In the genomic region with DNA sequence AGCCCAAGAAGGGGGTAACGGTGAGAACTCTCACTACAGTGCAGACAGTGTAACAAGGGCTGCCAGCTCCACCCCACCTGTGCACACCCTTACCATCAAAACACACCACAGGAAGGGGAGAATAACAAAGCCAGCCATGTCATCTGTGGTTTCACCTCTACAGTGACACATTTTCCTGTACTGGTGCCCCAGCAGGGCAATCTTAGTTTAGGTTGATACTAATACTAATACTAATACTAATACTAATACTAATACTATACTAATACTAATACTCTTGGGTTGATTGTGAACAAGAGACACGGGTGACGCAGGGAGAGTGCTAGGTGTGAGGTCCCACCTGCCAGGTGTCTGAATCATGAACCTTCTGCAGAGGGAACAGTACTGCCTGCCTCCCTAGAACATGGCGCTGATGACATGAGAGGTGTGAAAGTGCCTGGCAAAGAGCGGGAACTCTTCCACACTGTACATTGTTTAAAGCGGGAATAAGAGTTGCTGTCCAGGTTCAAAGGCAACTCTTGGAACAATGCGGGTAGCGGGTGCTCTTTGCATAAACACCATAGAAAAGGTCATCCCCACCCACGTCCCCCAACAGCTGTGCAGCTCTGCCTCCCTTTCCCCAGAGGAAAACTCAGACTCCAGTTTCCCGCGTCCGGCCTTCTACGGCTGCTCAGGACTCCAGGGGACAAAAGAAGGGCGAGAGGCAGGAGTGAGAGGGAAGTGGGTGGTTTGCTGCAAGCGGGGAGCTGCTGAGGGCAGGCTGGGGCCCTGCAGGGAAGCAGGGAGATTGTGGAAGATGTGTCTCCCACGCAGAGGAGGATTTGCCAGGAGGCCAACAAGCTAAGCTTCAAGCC, we compare ENCODE assay signal across 9 cellular contexts. TPM values are rescaled to one million over a fixed set of nuclear protein-coding genes. Genes with fewer than 3 reads are reported as not detected.
DNase-seq lines count a peak whose midpoint lies in the region; ATAC-seq and TF ChIP-seq lines count a peak whose summit lies in the region.
"Had no signal": no experiment of that assay in that cellular context is flagged by ENCODE, and none has a peak within 500 bp of the region (broad histone marks: within the 10 kb centered on the region; RNA-seq: fewer than 3 reads in every experiment).

No MANE protein-coding gene starts in this region.

- TF ChIP-seq CTCF in osteoblast (IDR thresholded peaks at IDR 0.05; ENCODE audit: extremely low read depth, low read depth, low read length) (no peak), body of pancreas (IDR thresholded peaks at IDR 0.05) (no peak)

- 80 to 82% methylated on average over 15 to 16 of the region's 16 CpGs for WGBS in body of pancreas, 2 donors

- H3K4me1 ChIP-seq in osteoblast (ENCODE audit: insufficient read depth, low read length) (no peaks in the 10 kb centered on the region), body of pancreas (no peaks in the 10 kb centered on the region)

- CTCF ChIA-PET in activated CD8-positive, alpha-beta T cell treated with anti-CD3 and anti-CD28 coated beads, Interleukin-2, amount 10 ng/mL, durations not matched to agents 7 days and 5 days (lab: Charles Lee): interaction anchor here (0.6 to 10.5 kb wide), 22 partner anchors 12 to 245 kb away, joined by 3 to 432 read pairs (median 30); partner anchors contain the start of genes FXYD2, IL10RA and TMPRSS13

- H3K27me3 Mint-ChIP-seq in activated CD8-positive, alpha-beta T cell treated with anti-CD3 and anti-CD28 coated beads, Interleukin-2, amount 10 ng/mL, durations not matched to agents 7 days and 5 days (ENCODE audit: low read depth): peaks cover 2% of the 10 kb centered on the region
- peaks cover 4 to 12% (median 9%) of the 10 kb centered on the region in 3 donors for H3K27me3 Mint-ChIP-seq in immature natural killer cell (ENCODE audit: low read depth in 3 of 3)
- H3K27me3 Mint-ChIP-seq in stimulated activated naive B cell treated with anti-CD40 and anti-IgM and Interleukin-4, amounts not matched to agents 10 μg/mL and 1 μg/mL and 100 μg/mL, for 72 hours: peaks cover 9 to 10% of the 10 kb centered on the region in 2 donors

- POLR2A ChIA-PET in activated CD8-positive, alpha-beta T cell treated with anti-CD3 and anti-CD28 coated beads, Interleukin-2, amount 10 ng/mL, durations not matched to agents 7 days and 5 days (lab: Charles Lee): interaction anchor here (0.7 to 5.8 kb wide), 12 partner anchors 10 to 236 kb away, joined by 3 to 112 read pairs (median 10); partner anchors contain the start of gene IL10RA

- H3K27ac ChIP-seq in osteoblast (ENCODE audit: low read depth, low read length): no peak overlapping the region
- no peak overlapping the region for H3K27ac ChIP-seq in body of pancreas

- no peaks in the 10 kb centered on the region for H4K20me1 ChIP-seq in osteoblast (ENCODE audit: insufficient read depth, low read length)

- H3K9me3 ChIP-seq in osteoblast (ENCODE audit: low read depth, low read length): no peaks in the 10 kb centered on the region
- no peaks in the 10 kb centered on the region for H3K9me3 ChIP-seq in body of pancreas

- ATAC-seq in HG03354 (IDR thresholded peaks at IDR 0.05; ENCODE audit: poor library complexity, severe bottlenecking, unreplicated experiment) (peak; percentile 69), body of pancreas (no peak)
- ATAC-seq in activated CD8-positive, alpha-beta T cell treated with anti-CD3 and anti-CD28 coated beads, Interleukin-2, amount 10 ng/mL, durations not matched to agents 7 days and 5 days: peak; percentile 91
- ATAC-seq in stimulated activated naive B cell treated with anti-CD40 and anti-IgM and Interleukin-4, amounts not matched to agents 10 μg/mL and 1 μg/mL and 100 μg/mL, for 72 hours (replicated peaks): peak; percentile 66 to 74

- intact Hi-C loops in body of pancreas (cut with DNase I): loop anchor here (10.0 kb wide), 2 partner anchors 107 to 607 kb away; no protein-coding TSS in a partner anchor

- TF ChIP-seq POLR2A in body of pancreas (IDR thresholded peaks at IDR 0.05): no peak

- H3K4me3 Mint-ChIP-seq in activated CD8-positive, alpha-beta T cell treated with anti-CD3 and anti-CD28 coated beads, Interleukin-2, amount 10 ng/mL, durations not matched to agents 7 days and 5 days: peak overlapping the region; percentile 44
- peak overlapping the region; percentile 67 to 86 (median 75) for H3K4me3 Mint-ChIP-seq in immature natural killer cell
- no peak overlapping the region for H3K4me3 Mint-ChIP-seq in stimulated activated naive B cell treated with anti-CD40 and anti-IgM and Interleukin-4, amounts not matched to agents 10 μg/mL and 1 μg/mL and 100 μg/mL, for 72 hours

- H3K4me3 ChIP-seq in osteoblast (ENCODE audit: insufficient read depth, low read length) (no peak overlapping the region), body of pancreas (no peak overlapping the region)
- H3K4me3 ChIP-seq: smooth muscle cell had no signal

- no peaks in the 10 kb centered on the region for H3K79me2 ChIP-seq in osteoblast (ENCODE audit: insufficient read depth, low read length)

- H3K4me2 ChIP-seq in osteoblast (ENCODE audit: insufficient read depth, low read length): no peak overlapping the region
- H3K4me2 ChIP-seq: smooth muscle cell had no signal

- no peaks in the 10 kb centered on the region for H3K9me3 Mint-ChIP-seq in activated CD8-positive, alpha-beta T cell treated with anti-CD3 and anti-CD28 coated beads, Interleukin-2, amount 10 ng/mL, durations not matched to agents 7 days and 5 days (ENCODE audit: insufficient read depth)
- H3K9me3 Mint-ChIP-seq in immature natural killer cell: no peaks in the 10 kb centered on the region
- no peaks in the 10 kb centered on the region for H3K9me3 Mint-ChIP-seq in stimulated activated naive B cell treated with anti-CD40 and anti-IgM and Interleukin-4, amounts not matched to agents 10 μg/mL and 1 μg/mL and 100 μg/mL, for 72 hours

- peak; percentile 86 for DNase-seq in activated CD8-positive, alpha-beta T cell treated with anti-CD3 and anti-CD28 coated beads, Interleukin-2, amount 10 ng/mL, durations not matched to agents 7 days and 5 days
- DNase-seq in immature natural killer cell: peak; percentile 70 to 77 (median 76)
- DNase-seq in stimulated activated naive B cell treated with anti-CD40 and anti-IgM and Interleukin-4, amounts not matched to agents 10 μg/mL and 1 μg/mL and 100 μg/mL, for 72 hours: no peak
- DNase-seq in osteoblast (ENCODE audit: insufficient read length, low spot score, missing footprints): no peak
- no peak for DNase-seq in body of pancreas
- no peak for DNase-seq in NCI-H1436 treated with DMSO at 0.1 percent for 48 hours (lab: John Stamatoyannopoulos, UW)

- H3K36me3 Mint-ChIP-seq in activated CD8-positive, alpha-beta T cell treated with anti-CD3 and anti-CD28 coated beads, Interleukin-2, amount 10 ng/mL, durations not matched to agents 7 days and 5 days (ENCODE audit: low read depth): no peaks in the 10 kb centered on the region
- H3K36me3 Mint-ChIP-seq in immature natural killer cell: peaks cover 0 to 8% (median 0%) of the 10 kb centered on the region in 3 donors
- no peaks in the 10 kb centered on the region for H3K36me3 Mint-ChIP-seq in stimulated activated naive B cell treated with anti-CD40 and anti-IgM and Interleukin-4, amounts not matched to agents 10 μg/mL and 1 μg/mL and 100 μg/mL, for 72 hours

- peak overlapping the region; percentile 89 for H3K27ac Mint-ChIP-seq in activated CD8-positive, alpha-beta T cell treated with anti-CD3 and anti-CD28 coated beads, Interleukin-2, amount 10 ng/mL, durations not matched to agents 7 days and 5 days
- peak overlapping the region; percentile 76 to 92 (median 90) for H3K27ac Mint-ChIP-seq in immature natural killer cell
- H3K27ac Mint-ChIP-seq in stimulated activated naive B cell treated with anti-CD40 and anti-IgM and Interleukin-4, amounts not matched to agents 10 μg/mL and 1 μg/mL and 100 μg/mL, for 72 hours: peak overlapping the region; percentile 82

- H3K36me3 ChIP-seq in osteoblast (ENCODE audit: insufficient read depth, low read length) (no peaks in the 10 kb centered on the region), body of pancreas (replicated peaks in 1 of 2; ENCODE audit: insufficient read depth in 1 of 2, low read depth in 2 of 2) (no peaks in the 10 kb centered on the region)

- no peak overlapping the region for H2AFZ ChIP-seq in osteoblast (ENCODE audit: low read length)

- peaks cover 64% of the 10 kb centered on the region for H3K4me1 Mint-ChIP-seq in activated CD8-positive, alpha-beta T cell treated with anti-CD3 and anti-CD28 coated beads, Interleukin-2, amount 10 ng/mL, durations not matched to agents 7 days and 5 days (ENCODE audit: low read depth)
- peaks cover 53 to 61% of the 10 kb centered on the region in 2 donors for H3K4me1 Mint-ChIP-seq in immature natural killer cell
- H3K4me1 Mint-ChIP-seq in stimulated activated naive B cell treated with anti-CD40 and anti-IgM and Interleukin-4, amounts not matched to agents 10 μg/mL and 1 μg/mL and 100 μg/mL, for 72 hours: peaks cover 27 to 53% of the 10 kb centered on the region in 2 donors

- H3K27me3 ChIP-seq in osteoblast (ENCODE audit: insufficient read depth, low read length) (no peaks in the 10 kb centered on the region), body of pancreas (no peaks in the 10 kb centered on the region)

RNA-seq across cellular contexts. Expression of gene TMPRSS4, which starts 25.0 kb away (rescaled TPM):
- under 1 TPM; 0.37 to 0.50 TPM for total RNA-seq in activated CD8-positive, alpha-beta T cell treated with anti-CD3 and anti-CD28 coated beads, Interleukin-2, amount 10 ng/mL, durations not matched to agents 7 days and 5 days
- not detected for polyA plus RNA-seq in immature natural killer cell
- total RNA-seq in osteoblast (not detected in 2 replicates), body of pancreas (1 to 10 TPM in 1 of 2 donors, not detected in 1; 6.5 TPM)
- total RNA-seq: activated CD8-positive, alpha-beta memory T cell treated with anti-CD3 and anti-CD28 coated beads for 36 hours had no signal
- polyA plus RNA-seq: smooth muscle cell had no signal

RNA-seq across cellular contexts. Expression of gene SMIM35, which starts 34.9 kb away (rescaled TPM):
- total RNA-seq in activated CD8-positive, alpha-beta T cell treated with anti-CD3 and anti-CD28 coated beads, Interleukin-2, amount 10 ng/mL, durations not matched to agents 7 days and 5 days: 1 to 10 TPM; 2.2 to 2.4 TPM
- polyA plus RNA-seq in immature natural killer cell: 1 to 10 TPM in 1 of 3 donors, under 1 TPM in 1, not detected in 1; 0.49 to 1.1 TPM
- total RNA-seq in osteoblast (not detected in 2 replicates), body of pancreas (not detected)
- total RNA-seq: smooth muscle cell had no signal
- polyA plus RNA-seq: smooth muscle cell had no signal

Comparison
In these comparisons a context has a peak if more than half of its experiments do, and no peak if none do; other contexts are left out.
1. DNase-seq: peak in activated CD8-positive, alpha-beta T cell treated with anti-CD3 and anti-CD28 coated beads, Interleukin-2, amount 10 ng/mL, durations not matched to agents 7 days and 5 days (single experiment) and immature natural killer cell (3 of 3); none in stimulated activated naive B cell treated with anti-CD40 and anti-IgM and Interleukin-4, amounts not matched to agents 10 μg/mL and 1 μg/mL and 100 μg/mL, for 72 hours (single experiment), osteoblast (single experiment), body of pancreas (0 of 4) and NCI-H1436 treated with DMSO at 0.1 percent for 48 hours (single experiment).
2. H3K4me3 Mint-ChIP-seq: peak in activated CD8-positive, alpha-beta T cell treated with anti-CD3 and anti-CD28 coated beads, Interleukin-2, amount 10 ng/mL, durations not matched to agents 7 days and 5 days (single experiment) and immature natural killer cell (5 of 5); none in stimulated activated naive B cell treated with anti-CD40 and anti-IgM and Interleukin-4, amounts not matched to agents 10 μg/mL and 1 μg/mL and 100 μg/mL, for 72 hours (0 of 2).
3. Peak in every context shown above with its lines, with median percentiles within 50 percentile points of each other: H3K27ac Mint-ChIP-seq.